Comparison of ENCODE assay signal across 8 cellular contexts in the genomic region with DNA sequence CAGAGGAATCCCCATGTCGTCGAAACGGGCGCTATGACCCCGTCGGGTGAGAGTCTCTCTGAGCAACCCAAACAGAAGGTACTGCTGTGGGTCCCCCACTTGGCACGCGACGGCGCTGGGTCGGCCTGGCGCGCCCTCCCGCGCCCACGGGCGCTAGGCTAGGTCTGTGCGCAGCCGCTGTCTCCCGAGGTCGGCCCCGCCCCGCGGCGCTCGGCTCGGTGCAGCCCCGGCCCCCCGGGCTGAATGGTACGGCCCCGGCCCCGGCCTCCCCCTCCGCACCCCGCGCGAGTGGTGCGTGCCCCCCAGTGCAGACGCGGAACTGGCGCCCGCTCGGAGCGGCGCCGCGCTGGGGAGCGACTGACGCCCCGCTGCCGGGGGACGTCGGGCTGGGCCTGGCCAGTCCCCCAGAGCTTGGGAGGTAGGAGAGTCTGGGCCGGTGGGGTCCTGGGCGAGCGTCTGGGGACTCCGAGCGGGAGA. TPM values are rescaled to one million over a fixed set of nuclear protein-coding genes. Genes with fewer than 3 reads are reported as not detected.
DNase-seq lines count a peak whose midpoint lies in the region; ATAC-seq, FAIRE-seq and TF ChIP-seq lines count a peak whose summit lies in the region.

A gene (plus strand): TSS at position 305 of the 477 bp plus-strand sequence.

- peak within 1 kb of the TSS; percentile 70 for H3K4me3 ChIP-seq in WI38 (ENCODE audit: low read depth, low read length)
- H3K4me3 ChIP-seq in keratinocyte (ENCODE audit: control insufficient read depth in 2 of 3, extremely low read depth in 1 of 3, insufficient read depth in 2 of 3, low read depth in 1 of 3, low read length in 3 of 3): peak within 1 kb of the TSS; percentile 74 to 80 (median 74)

- peaks cover 32% of the 10 kb centered on the region for H3K79me2 ChIP-seq in keratinocyte (ENCODE audit: control insufficient read depth, insufficient read depth, low read length)

- peaks cover 25% of the 10 kb centered on the region for H3K4me1 ChIP-seq in keratinocyte (ENCODE audit: control insufficient read depth, extremely low read depth, insufficient read depth, low read length)

- TF ChIP-seq POLR2A in GM18526 (IDR thresholded peaks at IDR 0.05; ENCODE audit: extremely low read depth, insufficient read length): peak; percentile 85

- peak; percentile 56 for ATAC-seq in HG03060 (IDR thresholded peaks at IDR 0.05; ENCODE audit: low read depth, unreplicated experiment)

- H3K27me3 ChIP-seq in keratinocyte (ENCODE audit: control insufficient read depth, extremely low read depth, insufficient read depth, low read length): no peaks in the 10 kb centered on the region

- no peak for FAIRE-seq in keratinocyte (lab: Jason Lieb, UNC)

- peak within 1 kb of the TSS; percentile 89 for H2AFZ ChIP-seq in keratinocyte (ENCODE audit: control insufficient read depth, low read length)

- DNase-seq in A172 (ENCODE audit: low spot score) (peak; percentile 54), NCI-H2171 treated with DMSO at 0.1 percent for 48 hours (lab: John Stamatoyannopoulos, UW) (peak; percentile 93), keratinocyte (ENCODE audit: low read depth, low spot score) (no peak)
- peak; percentile 89 for DNase-seq in central memory CD4-positive, alpha-beta T cell
- DNase-seq in stimulated activated CD4-positive, alpha-beta T cell treated with anti-CD3 and anti-CD28 coated beads, Interleukin-15, amount 100 ng/mL, for 24 hours: peak; percentile 93

- no peaks in the 10 kb centered on the region for H4K20me1 ChIP-seq in keratinocyte (ENCODE audit: control insufficient read depth, extremely low read depth, insufficient read depth, low read length)

- dilution Hi-C loops in keratinocyte (cut with MboI; ENCODE audit: extremely low pct_ligation_motif_present, low sequenced_read_pairs): no loop called here

- peaks cover 2% of the 10 kb centered on the region for H3K9me1 ChIP-seq in keratinocyte (ENCODE audit: control insufficient read depth, extremely low read depth, insufficient read depth, low read length)

- H3K27ac ChIP-seq in keratinocyte (ENCODE audit: control insufficient read depth, insufficient read depth, low read length): peak within 1 kb of the TSS; percentile 84

- peaks cover 0 to 2% of the 10 kb centered on the region in 2 experiments for H3K36me3 ChIP-seq in keratinocyte (ENCODE audit: control insufficient read depth in 2 of 2, extremely low read depth in 1 of 2, insufficient read depth in 2 of 2, low read length in 2 of 2)

- peak within 1 kb of the TSS; percentile 90 for H3K4me2 ChIP-seq in keratinocyte (ENCODE audit: control insufficient read depth, extremely low read depth, insufficient read depth, low read depth, low read length)

- TF ChIP-seq CTCF in WI38 (IDR thresholded peaks at IDR 0.05; ENCODE audit: low read depth, low read length): no peak
- TF ChIP-seq CTCF in keratinocyte (optimal IDR thresholded peaks at IDR 0.05 in 1 of 3, IDR thresholded peaks at IDR 0.05 in 1 of 3, conservative IDR thresholded peaks at IDR 0.05 in 1 of 3; ENCODE audit: extremely low read depth in 1 of 3, insufficient read depth in 2 of 3, low read length in 3 of 3): peak in 1 of 3 experiments; percentile 15

- H3K9me3 ChIP-seq in keratinocyte (ENCODE audit: control insufficient read depth, low read depth, low read length): no peaks in the 10 kb centered on the region

- peak within 1 kb of the TSS; percentile 82 for H3K9ac ChIP-seq in keratinocyte (ENCODE audit: control insufficient read depth, extremely low read depth, insufficient read depth, low read length)

RNA-seq across cellular contexts. Expression of the gene that starts here (rescaled TPM):
- total RNA-seq in A172 (2014; rRNA removed; shearing (Covaris generic)): 16.5 and 23.1 TPM in 2 replicates
- 9.3 to 14.4 TPM (median 11.9 TPM) in 3 replicates for polyA plus RNA-seq in keratinocyte
- polyA plus RNA-seq in keratinocyte (2011; ENCODE audit: low read depth): 13.7 TPM
- polyA plus RNA-seq in keratinocyte (2011; cell fraction: cytosol; rRNA removed): 9.2 and 9.4 TPM in 2 replicates
- polyA plus RNA-seq in keratinocyte (2011; cell fraction: nucleus; rRNA removed): 33.6 and 43.4 TPM in 2 replicates
- polyA plus RNA-seq in keratinocyte (2012; ENCODE audit: low replicate concordance): 13.1 and 13.8 TPM in 2 replicates
- polyA minus RNA-seq in keratinocyte: 27.7 to 74.8 TPM (median 44.0 TPM) in 3 replicates
- 11.5 TPM for polyA minus RNA-seq in keratinocyte (2011; cell fraction: cytosol; rRNA and poly(A)+ RNA removed)
- 23.7 and 38.3 TPM in 2 replicates for polyA minus RNA-seq in keratinocyte (2011; cell fraction: nucleus; rRNA and poly(A)+ RNA removed)
